Comparison of ENCODE assay signal across 1 cellular context in genomic region chr10:95457319-95457886, GRCh38.
TF ChIP-seq lines count a peak whose summit lies in the region.

No MANE protein-coding gene starts in this region.

TF ChIP-seq in A549, 52 proteins besides CTCF, POLR2A, EP300 and RAD21 (continued from another document):
- no peak for TF ChIP-seq ATOH8 (CRISPR knock-in tag; IDR thresholded peaks at IDR 0.05; ENCODE audit: low read depth)
- TF ChIP-seq SMC3 (IDR thresholded peaks at IDR 0.05): no peak
- no peak for TF ChIP-seq RCOR1 (IDR thresholded peaks at IDR 0.05; ENCODE audit: low read depth, low read length)
- TF ChIP-seq, protein P1, sequence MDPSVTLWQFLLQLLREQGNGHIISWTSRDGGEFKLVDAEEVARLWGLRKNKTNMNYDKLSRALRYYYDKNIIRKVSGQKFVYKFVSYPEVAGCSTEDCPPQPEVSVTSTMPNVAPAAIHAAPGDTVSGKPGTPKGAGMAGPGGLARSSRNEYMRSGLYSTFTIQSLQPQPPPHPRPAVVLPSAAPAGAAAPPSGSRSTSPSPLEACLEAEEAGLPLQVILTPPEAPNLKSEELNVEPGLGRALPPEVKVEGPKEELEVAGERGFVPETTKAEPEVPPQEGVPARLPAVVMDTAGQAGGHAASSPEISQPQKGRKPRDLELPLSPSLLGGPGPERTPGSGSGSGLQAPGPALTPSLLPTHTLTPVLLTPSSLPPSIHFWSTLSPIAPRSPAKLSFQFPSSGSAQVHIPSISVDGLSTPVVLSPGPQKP (IDR thresholded peaks at IDR 0.05; ENCODE audit: low read depth, low read length): no peak
- TF ChIP-seq EHF (CRISPR knock-in tag; IDR thresholded peaks at IDR 0.05): no peak
- TF ChIP-seq CBX2 (IDR thresholded peaks at IDR 0.05; ENCODE audit: borderline replicate concordance, low read depth): no peak
